Comparison of ENCODE assay signal across 1 cellular context in the genomic region with DNA sequence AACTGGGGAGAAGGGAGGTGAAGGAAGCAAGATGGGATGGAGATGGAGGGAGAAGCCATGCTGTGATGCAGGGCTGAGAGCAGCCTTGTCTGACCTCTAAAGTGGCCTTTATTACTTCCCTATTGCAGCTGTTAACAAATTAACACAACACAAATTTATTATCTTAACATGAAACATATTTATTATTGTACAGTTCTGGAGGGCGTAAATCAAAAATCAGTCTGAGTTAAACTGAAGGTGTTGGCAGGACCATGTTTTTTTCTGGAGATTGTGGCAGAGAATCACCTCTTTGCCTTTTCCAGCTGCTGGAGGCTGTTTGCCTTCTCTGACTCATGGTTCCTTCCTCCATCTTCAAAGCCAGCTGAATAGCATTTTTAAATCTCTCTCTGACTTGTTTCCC.
TF ChIP-seq lines count a peak whose summit lies in the region.

No MANE protein-coding gene starts in this region.

TF ChIP-seq in IMR-90, 13 proteins besides CTCF, POLR2A, EP300 and RAD21 (continued from another document):
- TF ChIP-seq ELK1 (IDR thresholded peaks at IDR 0.05; ENCODE audit: borderline replicate concordance, low read depth, low read length): no peak
- no peak for TF ChIP-seq CEBPB (IDR thresholded peaks at IDR 0.05; ENCODE audit: low read depth, low read length)
- no peak for TF ChIP-seq RCOR1 (IDR thresholded peaks at IDR 0.05; ENCODE audit: insufficient replicate concordance, low read length)
- TF ChIP-seq CHD1 (IDR thresholded peaks at IDR 0.05; ENCODE audit: low read depth, low read length): no peak
- no peak for TF ChIP-seq BHLHE40 (IDR thresholded peaks at IDR 0.05; ENCODE audit: low read depth, low read length)
